In the genomic region with DNA sequence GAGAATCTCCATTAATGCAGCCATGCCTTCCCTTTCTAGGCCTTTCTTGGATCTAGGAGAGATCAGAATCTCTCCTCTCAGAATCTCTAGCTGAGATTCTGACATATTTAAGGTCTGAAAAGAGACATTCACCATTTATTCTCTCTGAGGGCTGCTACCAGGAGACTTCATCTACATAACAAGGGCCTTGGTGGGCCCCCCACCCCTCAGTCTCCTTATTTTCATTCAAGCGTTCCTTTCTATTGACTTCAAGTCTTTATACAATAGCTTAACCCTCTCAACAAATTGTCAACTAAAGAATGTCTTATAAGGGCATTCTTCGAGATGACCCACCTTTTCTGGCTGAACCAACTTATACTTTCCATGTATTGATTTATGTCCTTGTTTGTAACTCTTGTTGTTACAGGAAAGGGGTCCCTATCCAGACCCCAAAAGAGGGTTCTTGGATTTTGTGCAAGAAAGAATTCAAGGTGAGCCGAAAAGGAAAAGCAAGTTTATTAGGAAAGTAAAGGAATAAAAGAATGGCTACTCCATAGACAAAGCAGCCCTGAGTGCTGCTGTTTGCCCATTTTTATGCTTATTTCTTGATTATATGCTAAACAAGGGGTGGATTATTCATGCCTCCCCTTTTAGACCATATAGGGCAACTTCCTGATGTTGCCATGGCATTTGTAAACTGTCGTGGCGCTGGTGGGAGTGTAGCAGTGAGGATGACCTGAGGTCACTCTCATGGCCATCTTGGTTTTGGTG, we compare ENCODE assay signal across 22 cellular contexts.
DNase-seq lines count a peak whose midpoint lies in the region; ATAC-seq and TF ChIP-seq lines count a peak whose summit lies in the region.
"Had no signal": no experiment of that assay in that cellular context is flagged by ENCODE, and none has a peak within 500 bp of the region (broad histone marks: within the 10 kb centered on the region; RNA-seq: fewer than 3 reads in every experiment).

No MANE protein-coding gene starts in this region.

- no peak overlapping the region for H2BK15ac ChIP-seq in H9 (ENCODE audit: low read depth, low read length)
- no peak overlapping the region for H2BK15ac ChIP-seq in neuronal stem cell (ENCODE audit: low read length)

- peak overlapping the region; percentile 43 to 58; a peak in 4 of 5 replicates for H3K4me3 Mint-ChIP-seq in H9
- no peak overlapping the region for H3K4me3 Mint-ChIP-seq in activated T-cell treated with anti-CD3 and anti-CD28 coated beads, Interleukin-2, amount 50 U/mL, for 4 hours
- H3K4me3 Mint-ChIP-seq: CD4-positive, alpha-beta T cell; HFFc6 had no signal

- H3K18ac ChIP-seq in H9 (ENCODE audit: insufficient read length, low read depth, low read length): no peak overlapping the region
- no peak overlapping the region for H3K18ac ChIP-seq in neuronal stem cell (ENCODE audit: low read length)

- H3K4me1 ChIP-seq in H9 (ENCODE audit: insufficient read depth, low read length): peaks cover 2% of the 10 kb centered on the region; the same call in 1 of the 2 replicates
- no peaks in the 10 kb centered on the region; the same call in 1 of the 2 replicates for H3K4me1 ChIP-seq in PC-9 (replicated peaks; ENCODE audit: insufficient read depth)
- peaks cover 0 to 13% of the 10 kb centered on the region in 2 donors for H3K4me1 ChIP-seq in neuronal stem cell (ENCODE audit: control insufficient read depth in 2 of 2, insufficient read depth in 1 of 2, low read depth in 1 of 2, low read length in 2 of 2)

- no peaks in the 10 kb centered on the region for H3K27me3 ChIP-seq in H9 (ENCODE audit: insufficient read depth, low read length)
- H3K27me3 ChIP-seq in PC-9 (ENCODE audit: insufficient read depth, low read depth): no peaks in the 10 kb centered on the region
- no peaks in the 10 kb centered on the region for H3K27me3 ChIP-seq in neuronal stem cell (ENCODE audit: control insufficient read depth in 3 of 3, insufficient read depth in 3 of 3, low read depth in 1 of 3, low read length in 3 of 3)

- H3K4me3 ChIP-seq in PC-9 (no peak overlapping the region), neuronal stem cell (ENCODE audit: low read length in 2 of 2) (no peak overlapping the region)

- H2AK5ac ChIP-seq in H9 (ENCODE audit: insufficient read length, low read length) (no peak overlapping the region), neuronal stem cell (ENCODE audit: low read depth, low read length) (no peak overlapping the region)

- H3K23me2 ChIP-seq in H9 (ENCODE audit: insufficient read length, low read depth, low read length, poor library complexity, severe bottlenecking): no peaks in the 10 kb centered on the region

- H2BK120ac ChIP-seq in H9 (ENCODE audit: low read depth, low read length, poor library complexity, severe bottlenecking): no peak overlapping the region
- H2BK120ac ChIP-seq in neuronal stem cell (ENCODE audit: low read depth, low read length): no peak overlapping the region

- no peak for TF ChIP-seq CTCF in H9 (conservative IDR thresholded peaks at IDR 0.05)
- TF ChIP-seq CTCF in PC-9 (conservative IDR thresholded peaks at IDR 0.05): no peak

- H2BK5ac ChIP-seq in H9 (ENCODE audit: insufficient read length, low read length): no peak overlapping the region
- no peak overlapping the region for H2BK5ac ChIP-seq in neuronal stem cell (ENCODE audit: low read length)

- BruUV-seq in PC-9 (replicated peaks; lab: Mats Ljungman, UMichigan): no TSS peak

- peaks cover 3 to 4% of the 10 kb centered on the region in 2 experiments; a peak in 3 of 5 replicates for H3K9me3 Mint-ChIP-seq in H9
- H3K9me3 Mint-ChIP-seq in activated T-cell treated with anti-CD3 and anti-CD28 coated beads, Interleukin-2, amount 50 U/mL, for 4 hours: no peaks in the 10 kb centered on the region
- H3K9me3 Mint-ChIP-seq: CD4-positive, alpha-beta T cell; HFFc6; IgD-negative memory B cell had no signal

- no peaks in the 10 kb centered on the region for H3K79me1 ChIP-seq in H9 (ENCODE audit: insufficient read depth, low read depth, low read length, poor library complexity, severe bottlenecking)
- no peaks in the 10 kb centered on the region for H3K79me1 ChIP-seq in neuronal stem cell (ENCODE audit: low read depth, low read length)

- no peak overlapping the region for H3T11ph ChIP-seq in H9 (ENCODE audit: low read length)

- peaks cover 0 to 12% (median 3%) of the 10 kb centered on the region in 3 experiments; a peak in 4 of 7 replicates for H3K36me3 Mint-ChIP-seq in H9 (ENCODE audit: insufficient read depth in 1 of 3, low read depth in 3 of 3)
- H3K36me3 Mint-ChIP-seq in activated T-cell treated with anti-CD3 and anti-CD28 coated beads, Interleukin-2, amount 50 U/mL, for 4 hours (ENCODE audit: insufficient read depth): no peaks in the 10 kb centered on the region
- H3K36me3 Mint-ChIP-seq: IgD-negative memory B cell had no signal

- no peak overlapping the region for H4K91ac ChIP-seq in H9 (ENCODE audit: insufficient read length, low read depth, low read length)
- H4K91ac ChIP-seq in neuronal stem cell (ENCODE audit: low read depth, low read length, poor library complexity): no peak overlapping the region

- POLR2A ChIA-PET in PC-9 (lab: Charles Lee; ENCODE audit: unreplicated experiment): no interaction called here

- H3K9ac ChIP-seq in H9 (ENCODE audit: extremely low read depth, insufficient read length, low read length) (no peak overlapping the region), neuronal stem cell (ENCODE audit: low read depth, low read length, poor library complexity) (no peak overlapping the region)

- peak overlapping the region; percentile 96 to 99 (median 98) for H3K27ac Mint-ChIP-seq in H9
- H3K27ac Mint-ChIP-seq: CD4-positive, alpha-beta T cell; HFFc6; IgD-negative memory B cell had no signal

- no peak for ATAC-seq in activated T-cell treated with anti-CD3 and anti-CD28 coated beads, Interleukin-2, amount 50 U/mL, for 4 hours

- H4K8ac ChIP-seq in H9 (replicated peaks; ENCODE audit: insufficient read length, low read depth, low read length): no peak overlapping the region
- no peak overlapping the region for H4K8ac ChIP-seq in neuronal stem cell (ENCODE audit: low read depth, low read length)

- no peak overlapping the region for H3K4ac ChIP-seq in H9 (ENCODE audit: low read depth, low read length)
- H3K4ac ChIP-seq in neuronal stem cell (ENCODE audit: low read length): no peak overlapping the region

- DNase-seq in H9: peak; percentile 36
- DNase-seq in PC-9: no peak
- peak; percentile 78 for DNase-seq in iPS DF 4.7 (ENCODE audit: extremely low read depth, low spot score)
- no peak for DNase-seq in neuronal stem cell (ENCODE audit: low spot score)
- DNase-seq in anterior cingulate cortex (lab: John Stamatoyannopoulos, UW): no peak
- no peak for DNase-seq in HT-29 (ENCODE audit: low spot score)
- no peak for DNase-seq in activated T-cell treated with anti-CD3 and anti-CD28 coated beads, Interleukin-2, amount 50 U/mL, for 4 hours
- DNase-seq: CD4-positive, alpha-beta T cell; COR-L47; DND-41; HFFc6; Kasumi-1; NCI-H1417; NCI-H1694 treated with DMSO at 0.1 percent for 48 hours; NCI-H2081 treated with DMSO at 0.1 percent for 48 hours; NCI-H2171 treated with DMSO at 0.1 percent for 48 hours; NCI-H524 treated with DMSO at 0.1 percent for 48 hours; NCI-H82; OCI-M1; Right ventricle myocardium superior had no signal

- WGBS in H9 (ENCODE audit: extremely low coverage, insufficient read length, low lambda C conversion rate): no CpG with 5 or more reads among the region's 5 CpGs
- WGBS in neuronal stem cell (ENCODE audit: extremely low coverage in 2 of 2, insufficient read length in 2 of 2, insufficient replicate concordance in 1 of 2), 2 donors: no CpG with 5 or more reads among the region's 5 CpGs

- no peaks in the 10 kb centered on the region for H3K27me3 Mint-ChIP-seq in H9 (ENCODE audit: low read depth)
- H3K27me3 Mint-ChIP-seq in activated T-cell treated with anti-CD3 and anti-CD28 coated beads, Interleukin-2, amount 50 U/mL, for 4 hours (ENCODE audit: low read depth): peaks cover 2% of the 10 kb centered on the region
- H3K27me3 Mint-ChIP-seq: CD4-positive, alpha-beta T cell had no signal

- H2AFZ ChIP-seq in H9 (ENCODE audit: low read length) (no peak overlapping the region), PC-9 (peak overlapping the region; percentile 28; the same call in 1 of the 2 replicates), neuronal stem cell (ENCODE audit: low read length) (peak overlapping the region; percentile 72)

- H4K20me1 ChIP-seq in H9 (ENCODE audit: control insufficient read depth, insufficient read depth, insufficient read length): no peaks in the 10 kb centered on the region
- H4K20me1 ChIP-seq in PC-9 (ENCODE audit: insufficient read depth): no peaks in the 10 kb centered on the region

- no peak overlapping the region for H4K5ac ChIP-seq in H9 (ENCODE audit: insufficient read length, low read depth, low read length)

- H3K36me3 ChIP-seq in PC-9 (ENCODE audit: low read depth) (no peaks in the 10 kb centered on the region), neuronal stem cell (replicated peaks in 1 of 2; ENCODE audit: control insufficient read depth in 2 of 2, insufficient read depth in 2 of 2, low read length in 2 of 2) (no peaks in the 10 kb centered on the region)

- H3F3A ChIP-seq in PC-9 (ENCODE audit: insufficient read depth, low read depth): no peaks in the 10 kb centered on the region

- H3K4me1 Mint-ChIP-seq in H9: peaks cover 48 to 52% of the 10 kb centered on the region in 2 experiments
- H3K4me1 Mint-ChIP-seq in activated T-cell treated with anti-CD3 and anti-CD28 coated beads, Interleukin-2, amount 50 U/mL, for 4 hours (ENCODE audit: low read depth): no peaks in the 10 kb centered on the region
- H3K4me1 Mint-ChIP-seq: IgD-negative memory B cell had no signal

- no peak overlapping the region for H3K56ac ChIP-seq in H9 (ENCODE audit: insufficient read length, low read depth, low read length)

- no peak overlapping the region for H2BK20ac ChIP-seq in H9 (ENCODE audit: low read depth, low read length, poor library complexity, severe bottlenecking)

- intact Hi-C loops in PC-9 (cut with micrococcal nuclease; ENCODE audit: unreplicated experiment): loop anchor here (10.0 kb wide), 2 partner anchors 202 to 208 kb away; a partner anchor contains a TSS

- H3K27ac ChIP-seq in H9 (ENCODE audit: insufficient read length, low read depth, low read length): peak overlapping the region; percentile 61
- H3K27ac ChIP-seq in PC-9: no peak overlapping the region
- H3K27ac ChIP-seq in neuronal stem cell (replicated peaks; ENCODE audit: low read length): no peak overlapping the region
- H3K27ac ChIP-seq: HL-60 had no signal

- H3K23ac ChIP-seq in H9 (ENCODE audit: insufficient read length, low read depth, low read length) (no peak overlapping the region), neuronal stem cell (ENCODE audit: low read depth, low read length, poor library complexity) (no peak overlapping the region)

- no peak overlapping the region for H3K4me2 ChIP-seq in H9 (ENCODE audit: insufficient read depth, insufficient read length, low read length)
- H3K4me2 ChIP-seq in PC-9: no peak overlapping the region
- no peak overlapping the region for H3K4me2 ChIP-seq in neuronal stem cell (ENCODE audit: insufficient read depth, low read length, poor library complexity, severe bottlenecking)

- H2BK12ac ChIP-seq in H9 (ENCODE audit: insufficient read length, low read depth, low read length) (no peak overlapping the region), neuronal stem cell (ENCODE audit: low read length) (no peak overlapping the region)

- H3K9me2 ChIP-seq in PC-9 (ENCODE audit: insufficient read depth): peaks cover 4% of the 10 kb centered on the region; the same call in 1 of the 2 replicates

- CTCF ChIA-PET in PC-9 (lab: Charles Lee): interaction anchor here (0.6 kb wide), 1 partner anchor 945 kb away, joined by 6 read pairs; no protein-coding TSS in a partner anchor

- H3K79me2 ChIP-seq in H9 (ENCODE audit: insufficient read depth, low read length): no peaks in the 10 kb centered on the region
- no peaks in the 10 kb centered on the region for H3K79me2 ChIP-seq in PC-9 (ENCODE audit: low read depth)

- H3K9me3 ChIP-seq in H9 (ENCODE audit: control insufficient read depth, low read depth, low read length) (no peaks in the 10 kb centered on the region), PC-9 (ENCODE audit: insufficient read depth, low read depth) (no peaks in the 10 kb centered on the region), neuronal stem cell (replicated peaks in 1 of 2; ENCODE audit: control insufficient read depth in 2 of 2, insufficient read depth in 1 of 2, low read depth in 1 of 2, low read length in 2 of 2) (no peaks in the 10 kb centered on the region)

- H3K14ac ChIP-seq in H9 (ENCODE audit: insufficient read depth, low read length) (no peak overlapping the region), neuronal stem cell (ENCODE audit: low read length) (no peak overlapping the region)

Comparison
In these comparisons a context has a peak if more than half of its experiments do, and no peak if none do; other contexts are left out.
1. DNase-seq: peak in H9 (single experiment) and iPS DF 4.7 (single experiment); none in PC-9 (0 of 2), neuronal stem cell (single experiment), anterior cingulate cortex (0 of 58), HT-29 (single experiment) and activated T-cell treated with anti-CD3 and anti-CD28 coated beads, Interleukin-2, amount 50 U/mL, for 4 hours (single experiment).